ENCODE assay signal across 26 cellular contexts in the genomic region with DNA sequence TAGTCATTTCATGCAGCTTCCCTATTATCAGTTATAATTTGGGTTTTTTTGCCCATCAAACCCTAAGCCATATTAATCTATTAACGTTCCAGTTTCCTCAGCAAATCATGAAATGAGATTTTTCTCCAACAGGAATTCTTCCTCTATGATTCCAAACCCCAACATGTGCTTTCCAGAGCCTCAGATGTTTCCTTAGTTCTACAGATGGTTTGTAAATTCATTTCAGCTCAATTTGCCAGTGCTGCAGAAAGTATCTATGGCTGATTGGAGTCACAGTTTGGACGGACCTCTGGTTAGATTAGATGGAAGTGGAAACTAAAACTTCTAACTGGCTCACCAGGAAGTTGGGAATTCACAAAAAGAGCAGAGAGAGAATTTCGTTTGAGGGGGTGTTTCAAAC. TPM values are rescaled to one million over a fixed set of nuclear protein-coding genes. Genes with fewer than 3 reads are reported as not detected.
"Had no signal": no experiment of that assay in that cellular context is flagged by ENCODE, and none has a peak within 500 bp of the region (broad histone marks: within the 10 kb centered on the region; RNA-seq: fewer than 3 reads in every experiment).

No MANE protein-coding gene starts in this region.

- H3K27me3 Mint-ChIP-seq: activated naive CD8-positive, alpha-beta T cell; activated T-cell treated with anti-CD3 and anti-CD28 coated beads, Interleukin-2, amount 50 U/mL, for 24 hours had no signal

- H3K36me3 Mint-ChIP-seq: activated naive CD8-positive, alpha-beta T cell had no signal

- ATAC-seq: activated CD4-positive, CD25-positive, alpha-beta regulatory T cell treated with anti-CD3 and anti-CD28 coated beads, Interleukin-2, amount 50 U/mL, for 24 hours; activated CD8-positive, alpha-beta T cell treated with anti-CD3 and anti-CD28 coated beads, Interleukin-2, amount 10 ng/mL, durations not matched to agents 7 days and 5 days; Panc1; SK-N-SH treated with all-trans-retinoic acid at 6 μM for 48 hours had no signal

- H3K9me3 ChIP-seq: SJSA1 had no signal

- DNase-seq: activated CD4-positive, alpha-beta T cell treated with anti-CD3 and anti-CD28 coated beads for 4 hours; activated CD8-positive, alpha-beta memory T cell treated with anti-CD3 and anti-CD28 coated beads, Interleukin-2, amount 50 U/mL, for 48 hours; activated CD8-positive, alpha-beta T cell treated with anti-CD3 and anti-CD28 coated beads, Interleukin-2, amount 10 ng/mL, durations not matched to agents 7 days and 5 days; activated effector memory CD4-positive, alpha-beta T cell treated with Interleukin-2 at 50 U/mL for 16 hours; activated naive CD4-positive, alpha-beta T cell; activated T-cell treated with anti-CD3 and anti-CD28 coated beads, Interleukin-2, amount 50 U/mL, for 24 hours; Karpas-422; MM.1S; NCI-H1105; NCI-H1436; NCI-H187; NCI-H2081; NCI-H510A treated with DMSO at 0.1 percent for 48 hours; NCI-H69; NK-92 treated with Interleukin-12 subunit alpha and Interleukin-12 subunit beta, amount 100 ng/mL, for 24 hours; OCI-M1; Right ventricle myocardium superior; SW 1271 had no signal

- H3K36me3 ChIP-seq: SJSA1 had no signal

- H3K4me3 Mint-ChIP-seq: activated CD8-positive, alpha-beta T cell treated with anti-CD3 and anti-CD28 coated beads, Interleukin-2, amount 10 ng/mL, durations not matched to agents 7 days and 5 days; activated naive CD8-positive, alpha-beta T cell; activated T-cell treated with anti-CD3 and anti-CD28 coated beads, Interleukin-2, amount 50 U/mL, for 24 hours; activated T-helper 1 cell treated with anti-CD3 and anti-CD28 coated beads, Interleukin-12 subunit alpha, Interleukin-12 subunit beta, Interleukin-2, Interleukin-4 antibody, amounts not matched to agents 30 ng/mL and 10 ng/mL and 1 ng/mL, durations not matched to agents 14 hours and 24 hours and 36 hours had no signal

- H3K9me3 Mint-ChIP-seq: activated T-cell treated with anti-CD3 and anti-CD28 coated beads, Interleukin-2, amount 50 U/mL, for 24 hours; activated T-helper 1 cell treated with anti-CD3 and anti-CD28 coated beads, Interleukin-12 subunit alpha, Interleukin-12 subunit beta, Interleukin-2, Interleukin-4 antibody, amounts not matched to agents 30 ng/mL and 10 ng/mL and 1 ng/mL, durations not matched to agents 14 hours and 24 hours and 36 hours had no signal

- H3K27me3 ChIP-seq: SJSA1 had no signal

- H3K27ac Mint-ChIP-seq: activated CD8-positive, alpha-beta T cell treated with anti-CD3 and anti-CD28 coated beads, Interleukin-2, amount 10 ng/mL, durations not matched to agents 7 days and 5 days; activated naive CD8-positive, alpha-beta T cell; activated T-cell treated with anti-CD3 and anti-CD28 coated beads, Interleukin-2, amount 50 U/mL, for 24 hours; activated T-helper 1 cell treated with anti-CD3 and anti-CD28 coated beads, Interleukin-12 subunit alpha, Interleukin-12 subunit beta, Interleukin-2, Interleukin-4 antibody, amounts not matched to agents 30 ng/mL and 10 ng/mL and 1 ng/mL, durations not matched to agents 14 hours and 24 hours and 36 hours had no signal

- H3K27ac ChIP-seq: RWPE1, SJSA1 had no signal

- H3K4me3 ChIP-seq: SJSA1 had no signal

RNA-seq across cellular contexts. Expression of a gene that starts 22.6 kb away (rescaled TPM):
- total RNA-seq: activated CD8-positive, alpha-beta T cell treated with anti-CD3 and anti-CD28 coated beads, Interleukin-2, amount 10 ng/mL, durations not matched to agents 7 days and 5 days; activated T-helper 1 cell treated with anti-CD3 and anti-CD28 coated beads, Interleukin-12 subunit alpha, Interleukin-12 subunit beta, Interleukin-2, Interleukin-4 antibody, amounts not matched to agents 30 ng/mL and 10 ng/mL and 1 ng/mL, durations not matched to agents 14 hours and 24 hours and 36 hours; T-helper 1 cell treated with Interleukin-12 subunit alpha and Interleukin-12 subunit beta and Interleukin-4 antibody, amounts not matched to agents 30 ng/mL and 1 ng/mL, for 36 hours had no signal
